Comparison of ENCODE assay signal across 9 cellular contexts in the genomic region with DNA sequence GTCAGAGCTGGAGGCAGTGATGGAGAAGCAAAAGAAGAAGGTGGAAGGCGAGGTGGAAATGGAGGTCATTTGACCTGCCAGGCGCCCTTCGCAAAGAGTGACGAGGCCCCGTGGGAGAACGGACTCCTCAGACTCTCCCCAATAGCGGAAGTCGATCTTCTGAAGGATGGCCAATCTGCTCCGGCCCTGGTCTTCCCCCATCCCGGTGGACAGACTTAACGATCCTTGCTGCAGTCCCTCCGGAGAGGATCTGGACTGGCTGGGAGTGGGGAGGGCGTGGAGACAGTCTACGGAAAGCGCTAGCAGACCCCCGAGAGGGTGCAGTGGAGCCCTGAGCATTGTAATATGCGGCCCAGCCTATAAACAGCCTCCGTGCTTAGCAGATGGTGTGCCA. TPM values are rescaled to one million over a fixed set of nuclear protein-coding genes. Genes with fewer than 3 reads are reported as not detected.
A peak's percentile ranks its signal among the peaks of the same experiment; 100 is the strongest.
DNase-seq lines count a peak whose midpoint lies in the region; ATAC-seq and TF ChIP-seq lines count a peak whose summit lies in the region.
"Had no signal": no experiment of that assay in that cellular context is flagged by ENCODE, and none has a peak within 500 bp of the region (broad histone marks: within the 10 kb centered on the region; RNA-seq: fewer than 3 reads in every experiment).

No MANE protein-coding gene starts in this region.

- no peak overlapping the region for H3K27ac ChIP-seq in RWPE2 (ENCODE audit: poor library complexity, severe bottlenecking)

- ATAC-seq in RWPE2 (ENCODE audit: low read depth) (no peak), HG03439 (IDR thresholded peaks at IDR 0.05; ENCODE audit: unreplicated experiment) (no peak)

- H2AFZ ChIP-seq in neuron (ENCODE audit: low read depth, low read length): no peak overlapping the region

- TF ChIP-seq CTCF in BJ (IDR thresholded peaks at IDR 0.05; ENCODE audit: insufficient read depth, low read depth, low read length) (0 out of 2 replicates have a peak, but pooled peaks have one; percentile 3), RWPE2 (IDR thresholded peaks at IDR 0.05; ENCODE audit: poor library complexity, severe bottlenecking) (no peak), fibroblast of pulmonary artery (IDR thresholded peaks at IDR 0.05; ENCODE audit: low read length, missing control alignments) (no peak)

- DNase-seq in BJ (ENCODE audit: low read depth): no peak
- peak; percentile 41 for DNase-seq in RWPE2 (ENCODE audit: low spot score)
- peak; percentile 26 for DNase-seq in fibroblast of pulmonary artery (ENCODE audit: low read depth)
- no peak for DNase-seq in KG1 (lab: John Stamatoyannopoulos, UW)
- no peak for DNase-seq in A172 (ENCODE audit: low spot score)
- DNase-seq in Ammon's horn (ENCODE audit: low spot score): no peak

- H3K4me3 ChIP-seq in BJ (ENCODE audit: low read depth, low read length): peak overlapping the region; percentile 52
- H3K4me3 ChIP-seq in RWPE2 (ENCODE audit: severe bottlenecking): no peak overlapping the region
- H3K4me3 ChIP-seq in fibroblast of pulmonary artery (replicated peaks; ENCODE audit: low read depth, low read length): peak overlapping the region; percentile 60
- peak overlapping the region; percentile 66 for H3K4me3 ChIP-seq in neuron (ENCODE audit: low read length)

- H3K9me3 ChIP-seq in RWPE2 (ENCODE audit: severe bottlenecking) (no peaks in the 10 kb centered on the region), neuron (ENCODE audit: low read length) (no peaks in the 10 kb centered on the region)

- POLR2A ChIA-PET in BJ (lab: Charles Lee): interaction anchor here (0.6 kb wide), 1 partner anchor 19 kb away, joined by 37 read pairs; no protein-coding TSS in a partner anchor

- CTCF ChIA-PET in BJ (lab: Yijun Ruan, JAX): interaction anchor here (0.8 to 4.3 kb wide), 11 partner anchors 7 to 331 kb away, joined by 3 to 40 read pairs (median 5); no protein-coding TSS in a partner anchor

- H3K36me3 ChIP-seq in BJ (ENCODE audit: control insufficient read depth, insufficient read depth, low read length) (peaks cover 13% of the 10 kb centered on the region), RWPE2 (ENCODE audit: low read depth) (peaks cover 11% of the 10 kb centered on the region), neuron (ENCODE audit: insufficient read depth, low read length) (peaks cover 13% of the 10 kb centered on the region)

- H3K4me1 ChIP-seq in RWPE2 (ENCODE audit: insufficient read depth, poor library complexity, severe bottlenecking) (no peaks in the 10 kb centered on the region), neuron (ENCODE audit: insufficient read depth, low read length) (peaks cover 26% of the 10 kb centered on the region)

- H3K27me3 ChIP-seq in BJ (ENCODE audit: control insufficient read depth, insufficient read depth, low read length) (peaks cover 14% of the 10 kb centered on the region), RWPE2 (ENCODE audit: insufficient read depth, poor library complexity, severe bottlenecking) (no peaks in the 10 kb centered on the region), neuron (ENCODE audit: insufficient read depth, low read length) (peaks cover under 1% of the 10 kb centered on the region)

RNA-seq across cellular contexts. Expression of a gene that starts 11.9 kb away (rescaled TPM):
- polyA plus RNA-seq in BJ (2011; rRNA removed): 3.6 and 4.4 TPM in 2 replicates
- polyA minus RNA-seq in BJ (2011; rRNA and poly(A)+ RNA removed): 1.2 TPM in 2 replicates
- 4.0 and 9.8 TPM in 2 replicates for total RNA-seq in A172 (2014; rRNA removed; shearing (Covaris generic))

RNA-seq across cellular contexts. Expression of a gene that starts 24.6 kb away (rescaled TPM):
- 5.2 and 6.1 TPM in 2 replicates for polyA plus RNA-seq in BJ (2011; rRNA removed)
- polyA minus RNA-seq in BJ (2011; rRNA and poly(A)+ RNA removed): 5.2 and 7.3 TPM in 2 replicates
- 10.0 and 11.2 TPM in 2 replicates for total RNA-seq in A172 (2014; rRNA removed; shearing (Covaris generic))

RNA-seq across cellular contexts. Expression of a gene that starts 29.9 kb away (rescaled TPM):
- 36.0 and 50.8 TPM in 2 replicates for polyA plus RNA-seq in BJ (2011; rRNA removed)
- polyA minus RNA-seq in BJ (2011; rRNA and poly(A)+ RNA removed): 21.1 and 32.7 TPM in 2 replicates
- total RNA-seq in A172 (2014; rRNA removed; shearing (Covaris generic)): 85.7 and 87.4 TPM in 2 replicates

RNA-seq across cellular contexts. Expression of a gene that starts 49.5 kb away (rescaled TPM):
- polyA plus RNA-seq in BJ (2011; rRNA removed): not detected in 2 replicates
- not detected in 2 replicates for polyA minus RNA-seq in BJ (2011; rRNA and poly(A)+ RNA removed)
- 0.07 and 0.48 TPM in 2 replicates for total RNA-seq in A172 (2014; rRNA removed; shearing (Covaris generic))
- total RNA-seq: glomerular endothelial cell had no signal

Comparison
In these comparisons a context has a peak if more than half of its experiments do, and no peak if none do; other contexts are left out.
1. DNase-seq: peak in RWPE2 (single experiment) and fibroblast of pulmonary artery (single experiment); none in BJ (single experiment), KG1 (single experiment), A172 (single experiment) and Ammon's horn (single experiment).